8 cellular contexts compared by ENCODE assay signal in the genomic region with DNA sequence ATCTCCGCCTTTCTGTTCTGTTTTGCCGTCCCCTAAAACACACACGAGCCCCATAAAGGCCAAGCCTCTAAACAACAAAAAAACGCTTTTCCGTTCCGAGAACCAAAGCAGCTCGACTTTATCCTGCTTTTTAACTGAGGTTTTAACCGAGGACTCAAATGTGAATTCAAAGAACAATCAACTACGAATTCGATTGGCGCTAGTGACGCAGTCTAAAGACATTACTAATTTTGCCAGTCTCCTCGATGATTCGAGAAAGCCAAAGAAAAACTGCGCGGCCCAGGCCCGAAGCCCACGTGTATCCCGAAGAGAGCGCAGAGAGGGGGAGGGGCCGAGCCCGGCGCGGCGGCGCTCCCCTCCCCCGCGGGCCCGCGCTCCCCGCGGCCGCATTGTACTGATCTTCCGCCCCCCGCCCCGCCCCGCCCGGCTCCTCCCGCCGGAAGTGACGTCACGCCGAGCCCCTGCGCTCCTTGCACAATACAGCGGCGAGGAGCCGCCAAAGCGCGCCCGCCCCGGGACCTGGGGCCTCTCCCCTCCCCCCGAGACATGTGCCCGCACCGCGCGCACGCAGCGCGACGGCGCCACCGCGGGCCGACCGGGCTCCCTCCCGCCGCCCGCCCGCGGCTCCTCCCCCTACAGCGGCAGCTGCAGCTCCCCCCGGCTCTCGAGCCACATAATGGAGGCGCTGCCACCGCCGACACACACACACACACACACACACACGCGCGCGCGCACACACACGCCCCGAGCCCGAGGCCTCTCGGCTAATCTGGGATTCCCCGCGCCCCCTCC. TPM values are rescaled to one million over a fixed set of nuclear protein-coding genes. Genes with fewer than 3 reads are reported as not detected.
DNase-seq lines count a peak whose midpoint lies in the region; TF ChIP-seq lines count a peak whose summit lies in the region.

No MANE protein-coding gene starts in this region.

- H2AK5ac ChIP-seq in H9 (ENCODE audit: insufficient read length, low read length): no peak overlapping the region

- no peak overlapping the region; the same call in 1 of the 2 replicates for H2BK15ac ChIP-seq in H9 (ENCODE audit: low read depth, low read length)

- peak overlapping the region; percentile 2 for H3K23ac ChIP-seq in H9 (ENCODE audit: insufficient read length, low read depth, low read length)

- H3T11ph ChIP-seq in H9 (ENCODE audit: low read length): peak overlapping the region; percentile 1

- H3K27ac Mint-ChIP-seq in H9: peak overlapping the region; percentile 94 to 97 (median 97)

- H2BK5ac ChIP-seq in H9 (ENCODE audit: insufficient read length, low read length): no peak overlapping the region

- peak overlapping the region; percentile 99; the same call in 1 of the 2 replicates for H3K14ac ChIP-seq in H9 (ENCODE audit: insufficient read depth, low read length)

- WGBS in H9 (ENCODE audit: extremely low coverage, insufficient read length, low lambda C conversion rate): no CpG with 5 or more reads among the region's 87 CpGs

- H4K20me1 ChIP-seq in H9 (ENCODE audit: control insufficient read depth, insufficient read depth, insufficient read length): no peaks in the 10 kb centered on the region

- H3K18ac ChIP-seq in H9 (ENCODE audit: insufficient read length, low read depth, low read length): peak overlapping the region; percentile 51

- no peak overlapping the region for H2BK20ac ChIP-seq in H9 (ENCODE audit: low read depth, low read length, poor library complexity, severe bottlenecking)

- no peaks in the 10 kb centered on the region for H3K9me3 ChIP-seq in H9 (ENCODE audit: control insufficient read depth, low read depth, low read length)
- H3K9me3 ChIP-seq in MG63: no peaks in the 10 kb centered on the region
- H3K9me3 ChIP-seq in SJCRH30 (replicated peaks): no peaks in the 10 kb centered on the region
- no peaks in the 10 kb centered on the region for H3K9me3 ChIP-seq in neutrophil
- H3K9me3 ChIP-seq in subcutaneous abdominal adipose tissue (ENCODE audit: control insufficient read depth in 5 of 5, low read length in 5 of 5): no peaks in the 10 kb centered on the region

- peak overlapping the region; percentile 92 to 96 for H3K4me3 Mint-ChIP-seq in H9

- H4K91ac ChIP-seq in H9 (ENCODE audit: insufficient read length, low read depth, low read length): no peak overlapping the region

- no peak overlapping the region for H3K56ac ChIP-seq in H9 (ENCODE audit: insufficient read length, low read depth, low read length)

- peaks cover 0 to 4% of the 10 kb centered on the region in 2 experiments; a peak in 2 of 5 replicates for H3K9me3 Mint-ChIP-seq in H9

- H3K27ac ChIP-seq in H9 (ENCODE audit: insufficient read length, low read depth, low read length): peak overlapping the region; percentile 94
- peak overlapping the region; percentile 92 for H3K27ac ChIP-seq in SJCRH30
- H3K27ac ChIP-seq in neutrophil: peak overlapping the region; percentile 99
- peak overlapping the region; percentile 100 for H3K27ac ChIP-seq in subcutaneous abdominal adipose tissue (ENCODE audit: low read depth, low read length)

- peaks cover 50 to 55% (median 55%) of the 10 kb centered on the region in 3 experiments for H3K36me3 Mint-ChIP-seq in H9 (ENCODE audit: insufficient read depth in 1 of 3, low read depth in 3 of 3)

- peak overlapping the region; percentile 1 for H4K5ac ChIP-seq in H9 (ENCODE audit: insufficient read length, low read depth, low read length)

- peaks cover 2% of the 10 kb centered on the region; the same call in 1 of the 2 replicates for H3K27me3 Mint-ChIP-seq in H9 (ENCODE audit: low read depth)

- H4K8ac ChIP-seq in H9 (replicated peaks; ENCODE audit: insufficient read length, low read depth, low read length): no peak overlapping the region

- H3K23me2 ChIP-seq in H9 (ENCODE audit: insufficient read length, low read depth, low read length, poor library complexity, severe bottlenecking): peaks cover 14% of the 10 kb centered on the region

- H3K4me2 ChIP-seq in H9 (ENCODE audit: insufficient read depth, insufficient read length, low read length): peak overlapping the region; percentile 98

- H2AFZ ChIP-seq in H9 (ENCODE audit: low read length): no peak overlapping the region

- no peaks in the 10 kb centered on the region for H3K4me1 ChIP-seq in H9 (ENCODE audit: insufficient read depth, low read length)
- peaks cover 16% of the 10 kb centered on the region for H3K4me1 ChIP-seq in SJCRH30
- peaks cover 39 to 41% of the 10 kb centered on the region in 2 experiments for H3K4me1 ChIP-seq in neutrophil (ENCODE audit: control insufficient read depth in 1 of 2, insufficient read depth in 1 of 2, low read depth in 1 of 2, low read length in 1 of 2)
- H3K4me1 ChIP-seq in subcutaneous abdominal adipose tissue (ENCODE audit: control insufficient read depth in 5 of 5, insufficient read depth in 5 of 5, low read length in 5 of 5): peaks cover 0 to 51% (median 45%) of the 10 kb centered on the region in 5 donors

- H3K79me2 ChIP-seq in H9 (ENCODE audit: insufficient read depth, low read length): peaks cover 41% of the 10 kb centered on the region

- H2BK120ac ChIP-seq in H9 (ENCODE audit: low read depth, low read length, poor library complexity, severe bottlenecking): no peak overlapping the region

- H3K9ac ChIP-seq in H9 (ENCODE audit: extremely low read depth, insufficient read length, low read length) (peak overlapping the region; percentile 99), subcutaneous abdominal adipose tissue (ENCODE audit: low read length in 5 of 5) (peak overlapping the region; percentile 90 to 100 (median 98))

- H3K4ac ChIP-seq in H9 (ENCODE audit: low read depth, low read length): no peak overlapping the region

- peaks cover 56% of the 10 kb centered on the region for H3K36me3 ChIP-seq in MG63
- peaks cover 47% of the 10 kb centered on the region for H3K36me3 ChIP-seq in SJCRH30
- H3K36me3 ChIP-seq in neutrophil: peaks cover 33% of the 10 kb centered on the region
- peaks cover 21 to 33% (median 29%) of the 10 kb centered on the region in 5 donors for H3K36me3 ChIP-seq in subcutaneous abdominal adipose tissue (ENCODE audit: control insufficient read depth in 5 of 5, insufficient read depth in 5 of 5, low read length in 5 of 5)

- no peaks in the 10 kb centered on the region for H3K27me3 ChIP-seq in H9 (ENCODE audit: insufficient read depth, low read length)
- H3K27me3 ChIP-seq in MG63: no peaks in the 10 kb centered on the region
- no peaks in the 10 kb centered on the region for H3K27me3 ChIP-seq in SJCRH30
- H3K27me3 ChIP-seq in neutrophil: no peaks in the 10 kb centered on the region
- H3K27me3 ChIP-seq in subcutaneous abdominal adipose tissue (ENCODE audit: control insufficient read depth in 5 of 5, insufficient read depth in 4 of 5, low read length in 5 of 5): no peaks in the 10 kb centered on the region

- H3K4me1 Mint-ChIP-seq in H9: peaks cover 27 to 41% of the 10 kb centered on the region in 2 experiments

- DNase-seq in ELR (ENCODE audit: low read depth) (peak; percentile 96), H9 (peak; percentile 95), MG63 (peak; percentile 98), SJCRH30 (peak; percentile 94 to 96), foreskin melanocyte (peak; percentile 70)
- DNase-seq in activated naive CD4-positive, alpha-beta T cell treated with Interleukin-2 at 50 U/mL for 16 hours: peak; percentile 94

- H3K79me1 ChIP-seq in H9 (ENCODE audit: insufficient read depth, low read depth, low read length, poor library complexity, severe bottlenecking): peaks cover 3% of the 10 kb centered on the region

- H3K4me3 ChIP-seq in MG63 (peak overlapping the region; percentile 84), SJCRH30 (peak overlapping the region; percentile 89), neutrophil (ENCODE audit: low read depth in 1 of 2, low read length in 1 of 2) (peak overlapping the region; percentile 74 to 97), subcutaneous abdominal adipose tissue (ENCODE audit: low read depth in 1 of 5, low read length in 5 of 5) (peak overlapping the region; percentile 91 to 100 (median 98))

- TF ChIP-seq CTCF in H9 (conservative IDR thresholded peaks at IDR 0.05) (no peak), neutrophil (IDR thresholded peaks at IDR 0.05) (no peak)

- H2BK12ac ChIP-seq in H9 (ENCODE audit: insufficient read length, low read depth, low read length): no peak overlapping the region

RNA-seq across cellular contexts. Expression of gene HNRNPU, which starts 1.4 kb away (rescaled TPM):
- total RNA-seq in H9 (2021): 651 and 657 TPM in 2 replicates
- total RNA-seq in MG63 (2014; rRNA removed; shearing (Covaris generic); ENCODE audit: low replicate concordance): 173 and 393 TPM in 2 replicates
- 595 and 602 TPM in 2 replicates for total RNA-seq in SJCRH30 (2014; rRNA removed; shearing (Covaris generic))

RNA-seq across cellular contexts. Expression of gene COX20, which starts 27.4 kb away (rescaled TPM):
- 38.0 and 39.2 TPM in 2 replicates for total RNA-seq in H9 (2021)
- total RNA-seq in MG63 (2014; rRNA removed; shearing (Covaris generic); ENCODE audit: low replicate concordance): 33.0 and 47.3 TPM in 2 replicates
- total RNA-seq in SJCRH30 (2014; rRNA removed; shearing (Covaris generic)): 23.9 and 33.5 TPM in 2 replicates

Comparison
In these comparisons a context has a peak if more than half of its experiments do, and no peak if none do; other contexts are left out.
1. Peak in every context shown above with its lines: DNase-seq, H3K4me3 ChIP-seq and H3K27ac ChIP-seq.